In the genomic region with DNA sequence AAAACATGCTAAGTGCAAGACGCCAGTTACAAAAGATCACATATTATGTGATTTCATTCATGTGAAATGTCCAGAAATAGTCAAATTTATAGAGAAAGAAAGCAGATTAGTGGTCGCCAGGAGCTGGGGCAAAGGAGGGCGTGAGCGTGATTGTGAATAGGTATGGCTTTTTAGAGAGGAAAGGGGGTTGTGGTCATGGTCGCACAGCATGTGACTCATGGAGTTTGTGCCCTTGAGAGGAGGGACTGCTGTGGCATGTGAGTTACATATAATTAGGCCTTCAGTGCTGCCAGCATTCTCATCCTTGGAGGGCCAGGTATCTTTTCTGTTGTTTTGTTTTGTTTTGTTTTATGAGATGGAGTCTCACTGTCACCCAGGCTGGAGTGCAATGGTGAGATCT, we compare ENCODE assay signal across 1 cellular context.
TF ChIP-seq lines count a peak whose summit lies in the region.

No MANE protein-coding gene starts in this region.

TF ChIP-seq in GM23338, 12 proteins besides CTCF, POLR2A, EP300 and RAD21 (continued from another document):
- TF ChIP-seq, protein P1, sequence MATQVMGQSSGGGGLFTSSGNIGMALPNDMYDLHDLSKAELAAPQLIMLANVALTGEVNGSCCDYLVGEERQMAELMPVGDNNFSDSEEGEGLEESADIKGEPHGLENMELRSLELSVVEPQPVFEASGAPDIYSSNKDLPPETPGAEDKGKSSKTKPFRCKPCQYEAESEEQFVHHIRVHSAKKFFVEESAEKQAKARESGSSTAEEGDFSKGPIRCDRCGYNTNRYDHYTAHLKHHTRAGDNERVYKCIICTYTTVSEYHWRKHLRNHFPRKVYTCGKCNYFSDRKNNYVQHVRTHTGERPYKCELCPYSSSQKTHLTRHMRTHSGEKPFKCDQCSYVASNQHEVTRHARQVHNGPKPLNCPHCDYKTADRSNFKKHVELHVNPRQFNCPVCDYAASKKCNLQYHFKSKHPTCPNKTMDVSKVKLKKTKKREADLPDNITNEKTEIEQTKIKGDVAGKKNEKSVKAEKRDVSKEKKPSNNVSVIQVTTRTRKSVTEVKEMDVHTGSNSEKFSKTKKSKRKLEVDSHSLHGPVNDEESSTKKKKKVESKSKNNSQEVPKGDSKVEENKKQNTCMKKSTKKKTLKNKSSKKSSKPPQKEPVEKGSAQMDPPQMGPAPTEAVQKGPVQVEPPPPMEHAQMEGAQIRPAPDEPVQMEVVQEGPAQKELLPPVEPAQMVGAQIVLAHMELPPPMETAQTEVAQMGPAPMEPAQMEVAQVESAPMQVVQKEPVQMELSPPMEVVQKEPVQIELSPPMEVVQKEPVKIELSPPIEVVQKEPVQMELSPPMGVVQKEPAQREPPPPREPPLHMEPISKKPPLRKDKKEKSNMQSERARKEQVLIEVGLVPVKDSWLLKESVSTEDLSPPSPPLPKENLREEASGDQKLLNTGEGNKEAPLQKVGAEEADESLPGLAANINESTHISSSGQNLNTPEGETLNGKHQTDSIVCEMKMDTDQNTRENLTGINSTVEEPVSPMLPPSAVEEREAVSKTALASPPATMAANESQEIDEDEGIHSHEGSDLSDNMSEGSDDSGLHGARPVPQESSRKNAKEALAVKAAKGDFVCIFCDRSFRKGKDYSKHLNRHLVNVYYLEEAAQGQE (IDR thresholded peaks at IDR 0.05; ENCODE audit: unreplicated experiment) = no peak
- TF ChIP-seq STAT1 (IDR thresholded peaks at IDR 0.05; ENCODE audit: unreplicated experiment) (no peak), POLR2AphosphoS5 (IDR thresholded peaks at IDR 0.05; ENCODE audit: low read depth) (no peak), EZH2phosphoT487 (IDR thresholded peaks at IDR 0.05; ENCODE audit: unreplicated experiment) (no peak), CREB1 (CRISPR knock-in tag; IDR thresholded peaks at IDR 0.05; ENCODE audit: low read depth) (no peak), JUNB (IDR thresholded peaks at IDR 0.05; ENCODE audit: unreplicated experiment) (no peak)
- TF ChIP-seq, protein P2, sequence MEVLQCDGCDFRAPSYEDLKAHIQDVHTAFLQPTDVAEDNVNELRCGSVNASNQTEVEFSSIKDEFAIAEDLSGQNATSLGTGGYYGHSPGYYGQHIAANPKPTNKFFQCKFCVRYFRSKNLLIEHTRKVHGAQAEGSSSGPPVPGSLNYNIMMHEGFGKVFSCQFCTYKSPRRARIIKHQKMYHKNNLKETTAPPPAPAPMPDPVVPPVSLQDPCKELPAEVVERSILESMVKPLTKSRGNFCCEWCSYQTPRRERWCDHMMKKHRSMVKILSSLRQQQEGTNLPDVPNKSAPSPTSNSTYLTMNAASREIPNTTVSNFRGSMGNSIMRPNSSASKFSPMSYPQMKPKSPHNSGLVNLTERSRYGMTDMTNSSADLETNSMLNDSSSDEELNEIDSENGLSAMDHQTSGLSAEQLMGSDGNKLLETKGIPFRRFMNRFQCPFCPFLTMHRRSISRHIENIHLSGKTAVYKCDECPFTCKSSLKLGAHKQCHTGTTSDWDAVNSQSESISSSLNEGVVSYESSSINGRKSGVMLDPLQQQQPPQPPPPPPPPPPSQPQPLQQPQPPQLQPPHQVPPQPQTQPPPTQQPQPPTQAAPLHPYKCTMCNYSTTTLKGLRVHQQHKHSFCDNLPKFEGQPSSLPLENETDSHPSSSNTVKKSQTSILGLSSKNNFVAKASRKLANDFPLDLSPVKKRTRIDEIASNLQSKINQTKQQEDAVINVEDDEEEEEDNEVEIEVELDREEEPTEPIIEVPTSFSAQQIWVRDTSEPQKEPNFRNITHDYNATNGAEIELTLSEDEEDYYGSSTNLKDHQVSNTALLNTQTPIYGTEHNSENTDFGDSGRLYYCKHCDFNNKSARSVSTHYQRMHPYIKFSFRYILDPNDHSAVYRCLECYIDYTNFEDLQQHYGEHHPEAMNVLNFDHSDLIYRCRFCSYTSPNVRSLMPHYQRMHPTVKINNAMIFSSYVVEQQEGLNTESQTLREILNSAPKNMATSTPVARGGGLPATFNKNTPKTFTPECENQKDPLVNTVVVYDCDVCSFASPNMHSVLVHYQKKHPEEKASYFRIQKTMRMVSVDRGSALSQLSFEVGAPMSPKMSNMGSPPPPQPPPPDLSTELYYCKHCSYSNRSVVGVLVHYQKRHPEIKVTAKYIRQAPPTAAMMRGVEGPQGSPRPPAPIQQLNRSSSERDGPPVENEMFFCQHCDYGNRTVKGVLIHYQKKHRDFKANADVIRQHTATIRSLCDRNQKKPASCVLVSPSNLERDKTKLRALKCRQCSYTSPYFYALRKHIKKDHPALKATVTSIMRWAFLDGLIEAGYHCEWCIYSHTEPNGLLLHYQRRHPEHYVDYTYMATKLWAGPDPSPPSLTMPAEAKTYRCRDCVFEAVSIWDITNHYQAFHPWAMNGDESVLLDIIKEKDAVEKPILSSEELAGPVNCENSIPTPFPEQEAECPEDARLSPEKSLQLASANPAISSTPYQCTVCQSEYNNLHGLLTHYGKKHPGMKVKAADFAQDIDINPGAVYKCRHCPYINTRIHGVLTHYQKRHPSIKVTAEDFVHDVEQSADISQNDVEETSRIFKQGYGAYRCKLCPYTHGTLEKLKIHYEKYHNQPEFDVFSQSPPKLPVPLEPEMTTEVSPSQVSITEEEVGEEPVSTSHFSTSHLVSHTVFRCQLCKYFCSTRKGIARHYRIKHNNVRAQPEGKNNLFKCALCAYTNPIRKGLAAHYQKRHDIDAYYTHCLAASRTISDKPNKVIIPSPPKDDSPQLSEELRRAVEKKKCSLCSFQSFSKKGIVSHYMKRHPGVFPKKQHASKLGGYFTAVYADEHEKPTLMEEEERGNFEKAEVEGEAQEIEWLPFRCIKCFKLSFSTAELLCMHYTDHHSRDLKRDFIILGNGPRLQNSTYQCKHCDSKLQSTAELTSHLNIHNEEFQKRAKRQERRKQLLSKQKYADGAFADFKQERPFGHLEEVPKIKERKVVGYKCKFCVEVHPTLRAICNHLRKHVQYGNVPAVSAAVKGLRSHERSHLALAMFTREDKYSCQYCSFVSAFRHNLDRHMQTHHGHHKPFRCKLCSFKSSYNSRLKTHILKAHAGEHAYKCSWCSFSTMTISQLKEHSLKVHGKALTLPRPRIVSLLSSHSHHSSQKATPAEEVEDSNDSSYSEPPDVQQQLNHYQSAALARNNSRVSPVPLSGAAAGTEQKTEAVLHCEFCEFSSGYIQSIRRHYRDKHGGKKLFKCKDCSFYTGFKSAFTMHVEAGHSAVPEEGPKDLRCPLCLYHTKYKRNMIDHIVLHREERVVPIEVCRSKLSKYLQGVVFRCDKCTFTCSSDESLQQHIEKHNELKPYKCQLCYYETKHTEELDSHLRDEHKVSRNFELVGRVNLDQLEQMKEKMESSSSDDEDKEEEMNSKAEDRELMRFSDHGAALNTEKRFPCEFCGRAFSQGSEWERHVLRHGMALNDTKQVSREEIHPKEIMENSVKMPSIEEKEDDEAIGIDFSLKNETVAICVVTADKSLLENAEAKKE (CRISPR knock-in tag; IDR thresholded peaks at IDR 0.05) = no peak
